Comparison of ENCODE assay signal across 1 cellular context in the genomic region with DNA sequence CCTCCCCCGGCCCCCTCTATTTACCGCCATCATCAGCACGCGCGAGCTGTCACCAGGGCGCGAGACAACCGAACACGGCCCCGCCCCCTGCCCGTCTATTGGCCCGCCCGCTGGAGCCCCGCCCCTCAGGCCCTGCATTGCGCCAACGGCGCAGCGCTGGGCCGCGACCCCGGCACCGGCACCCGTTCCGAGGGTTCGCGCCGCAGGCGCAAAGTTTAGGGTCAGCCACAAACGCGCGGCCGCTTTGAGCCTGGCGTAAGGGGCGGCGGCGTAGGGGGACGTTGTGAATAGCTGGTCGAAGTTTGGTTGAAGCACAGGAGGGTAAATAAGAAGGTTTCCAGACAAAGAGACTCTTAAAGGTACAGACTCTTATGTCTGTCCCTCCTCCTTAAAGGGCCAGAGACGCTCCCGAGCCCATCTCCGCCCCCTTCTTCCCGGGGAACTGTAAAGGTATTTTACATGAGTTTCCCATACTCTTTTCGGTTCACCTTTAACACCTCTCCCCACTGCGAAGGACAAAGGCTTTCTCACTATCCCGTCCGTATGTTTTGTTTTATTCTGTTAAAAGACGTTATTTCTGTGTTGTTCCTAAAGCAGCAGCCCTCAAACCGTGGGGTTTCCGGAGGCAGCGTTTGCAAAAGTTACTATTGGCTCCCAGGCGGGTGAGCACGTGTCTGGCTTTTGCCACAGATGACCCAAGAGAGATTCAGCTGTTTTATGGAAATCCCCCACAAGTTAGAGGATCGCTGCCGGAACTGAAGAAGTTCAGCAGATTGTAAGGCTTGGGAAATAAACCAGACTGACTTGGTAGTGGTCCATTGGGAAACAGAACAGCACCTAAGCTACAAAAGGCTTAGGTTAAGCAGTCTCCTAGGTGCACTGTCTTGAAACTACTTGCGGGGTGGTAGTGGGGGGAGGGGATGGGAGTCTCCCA.
TF ChIP-seq lines count a peak whose summit lies in the region.

A gene (minus strand): TSS at position 76 of the 934 bp plus-strand sequence. CDS start 88,392 bp downstream, outside the sequence.

TF ChIP-seq in K562, 482 proteins besides CTCF, POLR2A, EP300 and RAD21 (continued from another document and continues in another):
- TF ChIP-seq, protein P1, sequence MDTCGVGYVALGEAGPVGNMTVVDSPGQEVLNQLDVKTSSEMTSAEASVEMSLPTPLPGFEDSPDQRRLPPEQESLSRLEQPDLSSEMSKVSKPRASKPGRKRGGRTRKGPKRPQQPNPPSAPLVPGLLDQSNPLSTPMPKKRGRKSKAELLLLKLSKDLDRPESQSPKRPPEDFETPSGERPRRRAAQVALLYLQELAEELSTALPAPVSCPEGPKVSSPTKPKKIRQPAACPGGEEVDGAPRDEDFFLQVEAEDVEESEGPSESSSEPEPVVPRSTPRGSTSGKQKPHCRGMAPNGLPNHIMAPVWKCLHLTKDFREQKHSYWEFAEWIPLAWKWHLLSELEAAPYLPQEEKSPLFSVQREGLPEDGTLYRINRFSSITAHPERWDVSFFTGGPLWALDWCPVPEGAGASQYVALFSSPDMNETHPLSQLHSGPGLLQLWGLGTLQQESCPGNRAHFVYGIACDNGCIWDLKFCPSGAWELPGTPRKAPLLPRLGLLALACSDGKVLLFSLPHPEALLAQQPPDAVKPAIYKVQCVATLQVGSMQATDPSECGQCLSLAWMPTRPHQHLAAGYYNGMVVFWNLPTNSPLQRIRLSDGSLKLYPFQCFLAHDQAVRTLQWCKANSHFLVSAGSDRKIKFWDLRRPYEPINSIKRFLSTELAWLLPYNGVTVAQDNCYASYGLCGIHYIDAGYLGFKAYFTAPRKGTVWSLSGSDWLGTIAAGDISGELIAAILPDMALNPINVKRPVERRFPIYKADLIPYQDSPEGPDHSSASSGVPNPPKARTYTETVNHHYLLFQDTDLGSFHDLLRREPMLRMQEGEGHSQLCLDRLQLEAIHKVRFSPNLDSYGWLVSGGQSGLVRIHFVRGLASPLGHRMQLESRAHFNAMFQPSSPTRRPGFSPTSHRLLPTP (IDR thresholded peaks at IDR 0.05; ENCODE audit: borderline replicate concordance, extremely low read depth, insufficient read length): no peak
- TF ChIP-seq TARDBP (IDR thresholded peaks at IDR 0.05) (0 out of 2 replicates have a peak, but pooled peaks have one; percentile 33), NUFIP1 (IDR thresholded peaks at IDR 0.05; ENCODE audit: partially characterized antibody) (no peak), RFX5 (IDR thresholded peaks at IDR 0.05; ENCODE audit: low read depth, low read length) (no peak; the same call in 1 of the 2 replicates), TRIM28 (IDR thresholded peaks at IDR 0.05) (no peak), CHD4 (IDR thresholded peaks at IDR 0.05; ENCODE audit: insufficient read depth, insufficient replicate concordance, low read depth, low read length, poor library complexity, severe bottlenecking) (no peak), ZNF584 (CRISPR knock-in tag; IDR thresholded peaks at IDR 0.05; ENCODE audit: low read depth) (no peak), ATF1 (CRISPR knock-in tag; IDR thresholded peaks at IDR 0.05) (peak; percentile 82), ATF1 (tag; IDR thresholded peaks at IDR 0.05) (peak; percentile 68), CC2D1A (IDR thresholded peaks at IDR 0.05) (0 out of 2 replicates have a peak, but pooled peaks have one; percentile 1), MED1 (CRISPR knock-in tag; IDR thresholded peaks at IDR 0.05; ENCODE audit: borderline replicate concordance) (no peak), MEF2A (IDR thresholded peaks at IDR 0.05; ENCODE audit: control insufficient read depth, low read depth, low read length) (no peak), SMAD4 (CRISPR knock-in tag; conservative IDR thresholded peaks at IDR 0.05) (peak; percentile 65; the same call in 1 of the 2 replicates), ZNF232 (CRISPR knock-in tag; IDR thresholded peaks at IDR 0.05) (no peak), NFIX (CRISPR knock-in tag; IDR thresholded peaks at IDR 0.05; ENCODE audit: low read depth) (no peak), CCAR2 (IDR thresholded peaks at IDR 0.05; ENCODE audit: low read depth, low read length) (no peak), ZNF197 (CRISPR knock-in tag; IDR thresholded peaks at IDR 0.05; ENCODE audit: low read depth) (no peak), ZNF583 (CRISPR knock-in tag; IDR thresholded peaks at IDR 0.05) (no peak)
- TF ChIP-seq, protein P2, sequence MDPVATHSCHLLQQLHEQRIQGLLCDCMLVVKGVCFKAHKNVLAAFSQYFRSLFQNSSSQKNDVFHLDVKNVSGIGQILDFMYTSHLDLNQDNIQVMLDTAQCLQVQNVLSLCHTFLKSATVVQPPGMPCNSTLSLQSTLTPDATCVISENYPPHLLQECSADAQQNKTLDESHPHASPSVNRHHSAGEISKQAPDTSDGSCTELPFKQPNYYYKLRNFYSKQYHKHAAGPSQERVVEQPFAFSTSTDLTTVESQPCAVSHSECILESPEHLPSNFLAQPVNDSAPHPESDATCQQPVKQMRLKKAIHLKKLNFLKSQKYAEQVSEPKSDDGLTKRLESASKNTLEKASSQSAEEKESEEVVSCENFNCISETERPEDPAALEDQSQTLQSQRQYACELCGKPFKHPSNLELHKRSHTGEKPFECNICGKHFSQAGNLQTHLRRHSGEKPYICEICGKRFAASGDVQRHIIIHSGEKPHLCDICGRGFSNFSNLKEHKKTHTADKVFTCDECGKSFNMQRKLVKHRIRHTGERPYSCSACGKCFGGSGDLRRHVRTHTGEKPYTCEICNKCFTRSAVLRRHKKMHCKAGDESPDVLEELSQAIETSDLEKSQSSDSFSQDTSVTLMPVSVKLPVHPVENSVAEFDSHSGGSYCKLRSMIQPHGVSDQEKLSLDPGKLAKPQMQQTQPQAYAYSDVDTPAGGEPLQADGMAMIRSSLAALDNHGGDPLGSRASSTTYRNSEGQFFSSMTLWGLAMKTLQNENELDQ (CRISPR knock-in tag; IDR thresholded peaks at IDR 0.05; ENCODE audit: borderline replicate concordance): no peak
- TF ChIP-seq, protein P3, sequence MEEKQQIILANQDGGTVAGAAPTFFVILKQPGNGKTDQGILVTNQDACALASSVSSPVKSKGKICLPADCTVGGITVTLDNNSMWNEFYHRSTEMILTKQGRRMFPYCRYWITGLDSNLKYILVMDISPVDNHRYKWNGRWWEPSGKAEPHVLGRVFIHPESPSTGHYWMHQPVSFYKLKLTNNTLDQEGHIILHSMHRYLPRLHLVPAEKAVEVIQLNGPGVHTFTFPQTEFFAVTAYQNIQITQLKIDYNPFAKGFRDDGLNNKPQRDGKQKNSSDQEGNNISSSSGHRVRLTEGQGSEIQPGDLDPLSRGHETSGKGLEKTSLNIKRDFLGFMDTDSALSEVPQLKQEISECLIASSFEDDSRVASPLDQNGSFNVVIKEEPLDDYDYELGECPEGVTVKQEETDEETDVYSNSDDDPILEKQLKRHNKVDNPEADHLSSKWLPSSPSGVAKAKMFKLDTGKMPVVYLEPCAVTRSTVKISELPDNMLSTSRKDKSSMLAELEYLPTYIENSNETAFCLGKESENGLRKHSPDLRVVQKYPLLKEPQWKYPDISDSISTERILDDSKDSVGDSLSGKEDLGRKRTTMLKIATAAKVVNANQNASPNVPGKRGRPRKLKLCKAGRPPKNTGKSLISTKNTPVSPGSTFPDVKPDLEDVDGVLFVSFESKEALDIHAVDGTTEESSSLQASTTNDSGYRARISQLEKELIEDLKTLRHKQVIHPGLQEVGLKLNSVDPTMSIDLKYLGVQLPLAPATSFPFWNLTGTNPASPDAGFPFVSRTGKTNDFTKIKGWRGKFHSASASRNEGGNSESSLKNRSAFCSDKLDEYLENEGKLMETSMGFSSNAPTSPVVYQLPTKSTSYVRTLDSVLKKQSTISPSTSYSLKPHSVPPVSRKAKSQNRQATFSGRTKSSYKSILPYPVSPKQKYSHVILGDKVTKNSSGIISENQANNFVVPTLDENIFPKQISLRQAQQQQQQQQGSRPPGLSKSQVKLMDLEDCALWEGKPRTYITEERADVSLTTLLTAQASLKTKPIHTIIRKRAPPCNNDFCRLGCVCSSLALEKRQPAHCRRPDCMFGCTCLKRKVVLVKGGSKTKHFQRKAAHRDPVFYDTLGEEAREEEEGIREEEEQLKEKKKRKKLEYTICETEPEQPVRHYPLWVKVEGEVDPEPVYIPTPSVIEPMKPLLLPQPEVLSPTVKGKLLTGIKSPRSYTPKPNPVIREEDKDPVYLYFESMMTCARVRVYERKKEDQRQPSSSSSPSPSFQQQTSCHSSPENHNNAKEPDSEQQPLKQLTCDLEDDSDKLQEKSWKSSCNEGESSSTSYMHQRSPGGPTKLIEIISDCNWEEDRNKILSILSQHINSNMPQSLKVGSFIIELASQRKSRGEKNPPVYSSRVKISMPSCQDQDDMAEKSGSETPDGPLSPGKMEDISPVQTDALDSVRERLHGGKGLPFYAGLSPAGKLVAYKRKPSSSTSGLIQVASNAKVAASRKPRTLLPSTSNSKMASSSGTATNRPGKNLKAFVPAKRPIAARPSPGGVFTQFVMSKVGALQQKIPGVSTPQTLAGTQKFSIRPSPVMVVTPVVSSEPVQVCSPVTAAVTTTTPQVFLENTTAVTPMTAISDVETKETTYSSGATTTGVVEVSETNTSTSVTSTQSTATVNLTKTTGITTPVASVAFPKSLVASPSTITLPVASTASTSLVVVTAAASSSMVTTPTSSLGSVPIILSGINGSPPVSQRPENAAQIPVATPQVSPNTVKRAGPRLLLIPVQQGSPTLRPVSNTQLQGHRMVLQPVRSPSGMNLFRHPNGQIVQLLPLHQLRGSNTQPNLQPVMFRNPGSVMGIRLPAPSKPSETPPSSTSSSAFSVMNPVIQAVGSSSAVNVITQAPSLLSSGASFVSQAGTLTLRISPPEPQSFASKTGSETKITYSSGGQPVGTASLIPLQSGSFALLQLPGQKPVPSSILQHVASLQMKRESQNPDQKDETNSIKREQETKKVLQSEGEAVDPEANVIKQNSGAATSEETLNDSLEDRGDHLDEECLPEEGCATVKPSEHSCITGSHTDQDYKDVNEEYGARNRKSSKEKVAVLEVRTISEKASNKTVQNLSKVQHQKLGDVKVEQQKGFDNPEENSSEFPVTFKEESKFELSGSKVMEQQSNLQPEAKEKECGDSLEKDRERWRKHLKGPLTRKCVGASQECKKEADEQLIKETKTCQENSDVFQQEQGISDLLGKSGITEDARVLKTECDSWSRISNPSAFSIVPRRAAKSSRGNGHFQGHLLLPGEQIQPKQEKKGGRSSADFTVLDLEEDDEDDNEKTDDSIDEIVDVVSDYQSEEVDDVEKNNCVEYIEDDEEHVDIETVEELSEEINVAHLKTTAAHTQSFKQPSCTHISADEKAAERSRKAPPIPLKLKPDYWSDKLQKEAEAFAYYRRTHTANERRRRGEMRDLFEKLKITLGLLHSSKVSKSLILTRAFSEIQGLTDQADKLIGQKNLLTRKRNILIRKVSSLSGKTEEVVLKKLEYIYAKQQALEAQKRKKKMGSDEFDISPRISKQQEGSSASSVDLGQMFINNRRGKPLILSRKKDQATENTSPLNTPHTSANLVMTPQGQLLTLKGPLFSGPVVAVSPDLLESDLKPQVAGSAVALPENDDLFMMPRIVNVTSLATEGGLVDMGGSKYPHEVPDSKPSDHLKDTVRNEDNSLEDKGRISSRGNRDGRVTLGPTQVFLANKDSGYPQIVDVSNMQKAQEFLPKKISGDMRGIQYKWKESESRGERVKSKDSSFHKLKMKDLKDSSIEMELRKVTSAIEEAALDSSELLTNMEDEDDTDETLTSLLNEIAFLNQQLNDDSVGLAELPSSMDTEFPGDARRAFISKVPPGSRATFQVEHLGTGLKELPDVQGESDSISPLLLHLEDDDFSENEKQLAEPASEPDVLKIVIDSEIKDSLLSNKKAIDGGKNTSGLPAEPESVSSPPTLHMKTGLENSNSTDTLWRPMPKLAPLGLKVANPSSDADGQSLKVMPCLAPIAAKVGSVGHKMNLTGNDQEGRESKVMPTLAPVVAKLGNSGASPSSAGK (IDR thresholded peaks at IDR 0.05): peak; percentile 85
- TF ChIP-seq, protein P4, sequence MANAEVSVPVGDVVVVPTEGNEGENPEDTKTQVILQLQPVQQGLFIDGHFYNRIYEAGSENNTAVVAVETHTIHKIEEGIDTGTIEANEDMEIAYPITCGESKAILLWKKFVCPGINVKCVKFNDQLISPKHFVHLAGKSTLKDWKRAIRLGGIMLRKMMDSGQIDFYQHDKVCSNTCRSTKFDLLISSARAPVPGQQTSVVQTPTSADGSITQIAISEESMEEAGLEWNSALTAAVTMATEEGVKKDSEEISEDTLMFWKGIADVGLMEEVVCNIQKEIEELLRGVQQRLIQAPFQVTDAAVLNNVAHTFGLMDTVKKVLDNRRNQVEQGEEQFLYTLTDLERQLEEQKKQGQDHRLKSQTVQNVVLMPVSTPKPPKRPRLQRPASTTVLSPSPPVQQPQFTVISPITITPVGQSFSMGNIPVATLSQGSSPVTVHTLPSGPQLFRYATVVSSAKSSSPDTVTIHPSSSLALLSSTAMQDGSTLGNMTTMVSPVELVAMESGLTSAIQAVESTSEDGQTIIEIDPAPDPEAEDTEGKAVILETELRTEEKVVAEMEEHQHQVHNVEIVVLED (CRISPR knock-in tag; IDR thresholded peaks at IDR 0.05): no peak
- TF ChIP-seq, protein P5, sequence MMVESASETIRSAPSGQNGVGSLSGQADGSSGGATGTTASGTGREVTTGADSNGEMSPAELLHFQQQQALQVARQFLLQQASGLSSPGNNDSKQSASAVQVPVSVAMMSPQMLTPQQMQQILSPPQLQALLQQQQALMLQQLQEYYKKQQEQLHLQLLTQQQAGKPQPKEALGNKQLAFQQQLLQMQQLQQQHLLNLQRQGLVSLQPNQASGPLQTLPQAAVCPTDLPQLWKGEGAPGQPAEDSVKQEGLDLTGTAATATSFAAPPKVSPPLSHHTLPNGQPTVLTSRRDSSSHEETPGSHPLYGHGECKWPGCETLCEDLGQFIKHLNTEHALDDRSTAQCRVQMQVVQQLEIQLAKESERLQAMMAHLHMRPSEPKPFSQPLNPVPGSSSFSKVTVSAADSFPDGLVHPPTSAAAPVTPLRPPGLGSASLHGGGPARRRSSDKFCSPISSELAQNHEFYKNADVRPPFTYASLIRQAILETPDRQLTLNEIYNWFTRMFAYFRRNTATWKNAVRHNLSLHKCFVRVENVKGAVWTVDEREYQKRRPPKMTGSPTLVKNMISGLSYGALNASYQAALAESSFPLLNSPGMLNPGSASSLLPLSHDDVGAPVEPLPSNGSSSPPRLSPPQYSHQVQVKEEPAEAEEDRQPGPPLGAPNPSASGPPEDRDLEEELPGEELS (CRISPR knock-in tag; IDR thresholded peaks at IDR 0.05; ENCODE audit: borderline replicate concordance): no peak
- TF ChIP-seq, protein P6, sequence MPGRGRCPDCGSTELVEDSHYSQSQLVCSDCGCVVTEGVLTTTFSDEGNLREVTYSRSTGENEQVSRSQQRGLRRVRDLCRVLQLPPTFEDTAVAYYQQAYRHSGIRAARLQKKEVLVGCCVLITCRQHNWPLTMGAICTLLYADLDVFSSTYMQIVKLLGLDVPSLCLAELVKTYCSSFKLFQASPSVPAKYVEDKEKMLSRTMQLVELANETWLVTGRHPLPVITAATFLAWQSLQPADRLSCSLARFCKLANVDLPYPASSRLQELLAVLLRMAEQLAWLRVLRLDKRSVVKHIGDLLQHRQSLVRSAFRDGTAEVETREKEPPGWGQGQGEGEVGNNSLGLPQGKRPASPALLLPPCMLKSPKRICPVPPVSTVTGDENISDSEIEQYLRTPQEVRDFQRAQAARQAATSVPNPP (IDR thresholded peaks at IDR 0.05; ENCODE audit: borderline replicate concordance, insufficient read depth, insufficient read length): no peak
- TF ChIP-seq, protein P7, sequence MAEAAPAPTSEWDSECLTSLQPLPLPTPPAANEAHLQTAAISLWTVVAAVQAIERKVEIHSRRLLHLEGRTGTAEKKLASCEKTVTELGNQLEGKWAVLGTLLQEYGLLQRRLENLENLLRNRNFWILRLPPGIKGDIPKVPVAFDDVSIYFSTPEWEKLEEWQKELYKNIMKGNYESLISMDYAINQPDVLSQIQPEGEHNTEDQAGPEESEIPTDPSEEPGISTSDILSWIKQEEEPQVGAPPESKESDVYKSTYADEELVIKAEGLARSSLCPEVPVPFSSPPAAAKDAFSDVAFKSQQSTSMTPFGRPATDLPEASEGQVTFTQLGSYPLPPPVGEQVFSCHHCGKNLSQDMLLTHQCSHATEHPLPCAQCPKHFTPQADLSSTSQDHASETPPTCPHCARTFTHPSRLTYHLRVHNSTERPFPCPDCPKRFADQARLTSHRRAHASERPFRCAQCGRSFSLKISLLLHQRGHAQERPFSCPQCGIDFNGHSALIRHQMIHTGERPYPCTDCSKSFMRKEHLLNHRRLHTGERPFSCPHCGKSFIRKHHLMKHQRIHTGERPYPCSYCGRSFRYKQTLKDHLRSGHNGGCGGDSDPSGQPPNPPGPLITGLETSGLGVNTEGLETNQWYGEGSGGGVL (CRISPR knock-in tag; IDR thresholded peaks at IDR 0.05): no peak
